ENCODE assay signal across 1 cellular context in genomic region chr11:1122356-1123002, GRCh38.
TF ChIP-seq lines count a peak whose summit lies in the region.

No MANE protein-coding gene starts in this region.

TF ChIP-seq in WTC11, 78 proteins besides CTCF, POLR2A, EP300 and RAD21 (continued from another document):
- TF ChIP-seq AR (CRISPR knock-in tag; IDR thresholded peaks at IDR 0.05) = no peak
- TF ChIP-seq IRF1 (CRISPR knock-in tag; IDR thresholded peaks at IDR 0.05) = no peak
- no peak for TF ChIP-seq PREB (CRISPR knock-in tag; IDR thresholded peaks at IDR 0.05; ENCODE audit: borderline replicate concordance)
- TF ChIP-seq ZNF121 (CRISPR knock-in tag; IDR thresholded peaks at IDR 0.05) = no peak
- no peak for TF ChIP-seq ZNF263 (CRISPR knock-in tag; IDR thresholded peaks at IDR 0.05; ENCODE audit: low read depth)
- no peak for TF ChIP-seq NR3C1 (CRISPR knock-in tag; conservative IDR thresholded peaks at IDR 0.05; ENCODE audit: low read depth)
